ENCODE assay signal across 8 cellular contexts in the genomic region with DNA sequence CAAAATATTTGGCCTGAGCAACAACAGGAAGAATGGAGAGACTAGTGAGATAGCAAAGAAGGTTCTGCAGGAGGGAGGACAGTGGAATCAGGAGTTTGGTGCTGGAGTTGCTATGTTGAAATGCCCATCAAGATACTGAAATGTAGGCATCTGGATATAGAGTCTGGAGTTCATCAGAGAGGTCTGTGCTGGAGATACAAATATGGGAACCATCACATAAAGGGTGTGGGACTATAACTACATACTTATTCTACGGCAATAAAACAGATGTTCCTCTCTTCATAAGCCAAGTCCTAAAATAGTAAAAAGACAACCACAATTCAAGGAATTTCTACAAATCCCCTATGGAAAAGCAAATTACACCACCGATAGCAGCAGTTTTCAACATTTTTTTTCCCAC. TPM values are rescaled to one million over a fixed set of nuclear protein-coding genes. Genes with fewer than 3 reads are reported as not detected.
A peak's percentile ranks its signal among the peaks of the same experiment; 100 is the strongest.
DNase-seq lines count a peak whose midpoint lies in the region; ATAC-seq, FAIRE-seq and TF ChIP-seq lines count a peak whose summit lies in the region.
"Had no signal": no experiment of that assay in that cellular context is flagged by ENCODE, and none has a peak within 500 bp of the region (broad histone marks: within the 10 kb centered on the region; RNA-seq: fewer than 3 reads in every experiment).

No MANE protein-coding gene starts in this region.

- peaks cover 31 to 67% of the 10 kb centered on the region in 2 experiments for H3K79me2 ChIP-seq in H1 (ENCODE audit: control insufficient read depth in 1 of 2, insufficient read depth in 2 of 2, low read length in 2 of 2)

- H3K27ac ChIP-seq in H1 (ENCODE audit: low read depth, low read length): no peak overlapping the region

- CTCF ChIA-PET in H1 (lab: Charles Lee; ENCODE audit: partially characterized antibody): no interaction called here

- H2BK120ac ChIP-seq in H1 (replicated peaks; ENCODE audit: low read depth, low read length): no peak overlapping the region

- H2AK5ac ChIP-seq in H1 (ENCODE audit: low read depth, low read length): no peak overlapping the region

- H3K23ac ChIP-seq in H1 (ENCODE audit: insufficient read length): no peak overlapping the region

- TF ChIP-seq EP300 in H1 (IDR thresholded peaks at IDR 0.05; ENCODE audit: borderline replicate concordance in 1 of 2, low read depth in 2 of 2, low read length in 2 of 2): no peak

- peak overlapping the region; percentile 70 to 90 for H3K4me2 ChIP-seq in H1 (ENCODE audit: insufficient read depth in 1 of 2, low read depth in 2 of 2, low read length in 2 of 2)

- H3K4me1 ChIP-seq in NT2/D1 (ENCODE audit: insufficient read depth, insufficient read length) (no peaks in the 10 kb centered on the region), H1 (replicated peaks in 1 of 4; ENCODE audit: control insufficient read depth in 3 of 4, insufficient read depth in 4 of 4, low read length in 3 of 4) (peaks cover 0 to 3% (median 0%) of the 10 kb centered on the region in 4 experiments; a peak in 1 of 7 replicates)

- WGBS in H1 (ENCODE audit: extremely low coverage in 1 of 2, insufficient coverage in 1 of 2, insufficient read length in 1 of 2, insufficient replicate concordance in 2 of 2, low coverage in 1 of 2, low lambda C conversion rate in 2 of 2, missing lambda C conversion rate in 1 of 2), 2 experiments: 77% methylated on average over 2 of the region's 2 CpGs; no CpG with 5 or more reads in 1 of the 2 experiments

- peaks cover 6% of the 10 kb centered on the region in 2 experiments for H4K20me1 ChIP-seq in H1 (replicated peaks in 1 of 2; ENCODE audit: control insufficient read depth in 1 of 2, insufficient read depth in 2 of 2, low read length in 2 of 2)

- H3K56ac ChIP-seq in H1 (replicated peaks; ENCODE audit: insufficient read length, low read depth, low read length): no peak overlapping the region

- H3K14ac ChIP-seq in H1 (ENCODE audit: insufficient read length): no peak overlapping the region

- H3K27me3 Mint-ChIP-seq in osteocyte (ENCODE audit: unreplicated experiment): no peaks in the 10 kb centered on the region

- TF ChIP-seq RAD21 in H1 (IDR thresholded peaks at IDR 0.05 in 1 of 2, conservative IDR thresholded peaks at IDR 0.05 in 1 of 2; ENCODE audit: low read depth in 2 of 2, low read length in 2 of 2): no peak

- H3K9me3 ChIP-seq in NT2/D1 (ENCODE audit: insufficient read depth, low read length) (no peaks in the 10 kb centered on the region), H1 (ENCODE audit: insufficient read depth in 2 of 2, low read depth in 1 of 2, low read length in 1 of 2) (no peaks in the 10 kb centered on the region)

- H3K27me3 ChIP-seq in GM06990 (replicated peaks; ENCODE audit: control insufficient read depth, insufficient read depth, low read length) (no peaks in the 10 kb centered on the region), NT2/D1 (ENCODE audit: insufficient read depth, insufficient read length) (no peaks in the 10 kb centered on the region), H1 (replicated peaks in 1 of 4; ENCODE audit: control insufficient read depth in 3 of 4, extremely low read depth in 1 of 4, insufficient read depth in 3 of 4, low read length in 3 of 4) (no peaks in the 10 kb centered on the region)

- no peak for FAIRE-seq in H1 (lab: Jason Lieb, UNC)

- no peak overlapping the region for H4K5ac ChIP-seq in H1 (ENCODE audit: insufficient read length, low read depth, low read length)

- no peaks in the 10 kb centered on the region for H3K36me3 Mint-ChIP-seq in osteocyte (ENCODE audit: unreplicated experiment)

- H2BK15ac ChIP-seq in H1 (ENCODE audit: low read length): no peak overlapping the region

- no peak overlapping the region for H3K18ac ChIP-seq in H1 (ENCODE audit: extremely low read depth, low read length)

- POLR2A ChIA-PET in H1 (lab: Charles Lee; ENCODE audit: partially characterized antibody): no interaction called here

- H2AFZ ChIP-seq in H1 (ENCODE audit: low read length): no peak overlapping the region

- H2BK20ac ChIP-seq in H1 (ENCODE audit: low read length): no peak overlapping the region

- H3K4me3 ChIP-seq in GM06990 (replicated peaks; ENCODE audit: low read depth, low read length) (peak overlapping the region; percentile 76), NT2/D1 (ENCODE audit: insufficient read length, low read depth) (peak overlapping the region; percentile 73), H1 (ENCODE audit: extremely low read depth in 1 of 4, insufficient read depth in 2 of 4, low read depth in 3 of 4, low read length in 4 of 4) (peak overlapping the region; percentile 62 to 95 (median 71))

- peak overlapping the region; percentile 49 for H3K27ac Mint-ChIP-seq in osteocyte (ENCODE audit: unreplicated experiment)

- 0 out of 2 replicates have a peak, but pooled peaks cover 1% of the 10 kb centered on the region for H3K23me2 ChIP-seq in H1 (ENCODE audit: low read depth, low read length)

- ATAC-seq in GM18498 (IDR thresholded peaks at IDR 0.05; ENCODE audit: unreplicated experiment): no peak
- ATAC-seq in GM18519 (IDR thresholded peaks at IDR 0.05; ENCODE audit: low FRiP score, unreplicated experiment): no peak

- H3K79me1 ChIP-seq in H1 (ENCODE audit: low read depth, low read length): no peaks in the 10 kb centered on the region

- DNase-seq in GM06990 (ENCODE audit: extremely low read depth, insufficient read length) (no peak), NT2/D1 (ENCODE audit: low read depth, low spot score) (no peak), H1 (ENCODE audit: low read depth in 1 of 2, low spot score in 2 of 2) (no peak), osteocyte (ENCODE audit: extremely low spot score, unreplicated experiment) (no peak)
- DNase-seq in stimulated activated naive CD4-positive, alpha-beta T cell treated with Interleukin-2 at 50 U/mL for 16 hours (lab: John Stamatoyannopoulos, UW): no peak
- DNase-seq: trophoblast cell had no signal

- TF ChIP-seq POLR2A in H1 (IDR thresholded peaks at IDR 0.05; ENCODE audit: control extremely low read depth in 1 of 2, low read depth in 2 of 2, low read length in 2 of 2): no peak

- H4K8ac ChIP-seq in H1 (ENCODE audit: extremely low read depth, insufficient read depth, low read length): no peak overlapping the region

- no peak overlapping the region for H2BK12ac ChIP-seq in H1 (ENCODE audit: low read depth, low read length)

- peak overlapping the region; percentile 80 for H3K4me3 Mint-ChIP-seq in osteocyte (ENCODE audit: unreplicated experiment)

- peaks cover 28% of the 10 kb centered on the region for H3K4me1 Mint-ChIP-seq in osteocyte (ENCODE audit: unreplicated experiment)

- no peak overlapping the region for H3K4ac ChIP-seq in H1 (replicated peaks; ENCODE audit: insufficient read length, low read depth, low read length)

- peak overlapping the region; percentile 90 for H3K9ac ChIP-seq in NT2/D1 (ENCODE audit: insufficient read length, low read depth)
- H3K9ac ChIP-seq in H1 (replicated peaks in 1 of 4; ENCODE audit: extremely low read depth in 1 of 4, low read depth in 3 of 4, low read length in 3 of 4): peak overlapping the region in 2 of 4 experiments; percentile 27 to 34; a peak in 2 of 7 replicates

- H3K36me3 ChIP-seq in GM06990 (ENCODE audit: control insufficient read depth, insufficient read depth, low read length): no peaks in the 10 kb centered on the region
- peaks cover 20% of the 10 kb centered on the region for H3K36me3 ChIP-seq in NT2/D1 (ENCODE audit: insufficient read depth, insufficient read length, low read length)
- peaks cover 0 to 19% (median 2%) of the 10 kb centered on the region in 4 experiments; a peak in 2 of 8 replicates for H3K36me3 ChIP-seq in H1 (ENCODE audit: control insufficient read depth in 2 of 4, insufficient read depth in 4 of 4, low read length in 3 of 4)

- TF ChIP-seq CTCF in GM06990 (IDR thresholded peaks at IDR 0.05; ENCODE audit: insufficient read depth, low read length, poor library complexity, severe bottlenecking) (no peak), H1 (IDR thresholded peaks at IDR 0.05; ENCODE audit: control extremely low read depth in 1 of 3, insufficient read depth in 1 of 3, low read depth in 1 of 3, low read length in 3 of 3) (no peak), osteocyte (IDR thresholded peaks at IDR 0.05) (no peak)

- no peak overlapping the region for H4K91ac ChIP-seq in H1 (replicated peaks; ENCODE audit: insufficient read length, low read length)

- H2BK5ac ChIP-seq in H1 (ENCODE audit: low read depth, low read length): no peak overlapping the region

- peaks cover 1% of the 10 kb centered on the region for H3K9me3 Mint-ChIP-seq in osteocyte (ENCODE audit: unreplicated experiment)

TF ChIP-seq in H1, 55 proteins besides CTCF, POLR2A, EP300 and RAD21:
- TF ChIP-seq CBX5 (IDR thresholded peaks at IDR 0.05; ENCODE audit: low read depth, low read length) (no peak), CHD2 (IDR thresholded peaks at IDR 0.05; ENCODE audit: low read length) (no peak), GABPA (IDR thresholded peaks at IDR 0.05; ENCODE audit: borderline replicate concordance, insufficient read depth, low read length) (no peak), SIN3A (conservative IDR thresholded peaks at IDR 0.05 in 1 of 2, IDR thresholded peaks at IDR 0.05 in 1 of 2; ENCODE audit: low read depth in 1 of 2, low read length in 2 of 2) (no peak), KDM1A (IDR thresholded peaks at IDR 0.05; ENCODE audit: borderline replicate concordance, low read length) (no peak), TAF7 (optimal IDR thresholded peaks at IDR 0.05; ENCODE audit: borderline replicate concordance, low read depth, low read length) (no peak), SIRT6 (IDR thresholded peaks at IDR 0.05; ENCODE audit: low read length) (no peak), SUZ12 (IDR thresholded peaks at IDR 0.05; ENCODE audit: low read length) (no peak), TCF12 (IDR thresholded peaks at IDR 0.05; ENCODE audit: low read depth, low read length) (no peak)
- TF ChIP-seq, protein P1, sequence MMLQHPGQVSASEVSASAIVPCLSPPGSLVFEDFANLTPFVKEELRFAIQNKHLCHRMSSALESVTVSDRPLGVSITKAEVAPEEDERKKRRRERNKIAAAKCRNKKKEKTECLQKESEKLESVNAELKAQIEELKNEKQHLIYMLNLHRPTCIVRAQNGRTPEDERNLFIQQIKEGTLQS (IDR thresholded peaks at IDR 0.05; ENCODE audit: insufficient read depth, low read depth, low read length): no peak

RNA-seq across cellular contexts. Expression of a gene that starts 1.7 kb away (rescaled TPM):
- 117 and 122 TPM in 2 replicates for total RNA-seq in H1 (2021; fragmentation: NEBNext Ultra II Directional; extraction: Animal tissue kit (Norgen Biotek cat#: 25700))
- 73.0 and 79.7 TPM in 2 replicates for polyA plus RNA-seq in H1 (2011; rRNA removed)
- 73.3 TPM for polyA plus RNA-seq in H1 (2011; cell fraction: cytosol; rRNA removed)
- polyA plus RNA-seq in H1 (2011; cell fraction: nucleus; rRNA removed): 190 TPM
- 62.3 to 102 TPM (median 78.1 TPM) in 4 replicates for polyA plus RNA-seq in H1 (2012, experiment 1 of 2)
- polyA plus RNA-seq in H1 (2012, experiment 2 of 2): 5.8 TPM
- 51.2 TPM for polyA plus RNA-seq in H1 (2013, experiment 1 of 2)
- polyA plus RNA-seq in H1 (2013, experiment 2 of 2): 47.1 TPM
- 129 and 130 TPM in 2 replicates for polyA minus RNA-seq in H1 (2011; rRNA and poly(A)+ RNA removed)
- polyA minus RNA-seq in H1 (2011; cell fraction: cytosol; rRNA and poly(A)+ RNA removed): 104 TPM
- 247 TPM for polyA minus RNA-seq in H1 (2011; cell fraction: nucleus; rRNA and poly(A)+ RNA removed)
- total RNA-seq in osteocyte: 52.4 and 53.0 TPM in 2 replicates
